ENCODE assay signal across 12 cellular contexts in the genomic region with DNA sequence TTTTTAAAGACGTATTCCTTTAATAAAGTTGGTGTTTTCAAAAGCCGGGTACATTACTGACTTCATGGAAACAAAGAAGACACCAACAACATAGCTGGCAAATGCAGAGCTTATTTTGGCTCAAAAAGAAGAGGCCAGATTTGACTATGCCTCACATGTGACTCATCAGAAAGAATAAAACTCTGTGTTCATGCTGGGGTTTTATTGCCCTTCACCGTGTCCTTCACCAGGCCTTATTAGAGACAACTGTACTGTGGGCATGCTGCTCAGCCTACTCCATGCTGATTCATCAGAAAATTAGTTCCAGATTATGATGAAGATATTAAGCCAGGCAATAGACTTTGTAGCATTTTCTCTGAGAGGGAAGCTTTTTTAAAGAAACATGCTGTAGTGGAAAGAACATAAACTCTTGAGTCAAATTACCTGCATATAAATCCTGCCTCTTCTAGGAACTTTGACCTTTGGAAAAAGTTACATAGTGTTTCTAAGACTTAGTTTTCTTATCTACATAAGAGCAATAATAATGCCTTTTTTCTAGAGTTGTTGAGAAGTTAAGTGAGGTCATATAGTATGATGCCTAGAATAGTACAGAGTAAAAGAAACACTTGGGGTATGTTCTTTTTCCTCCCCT.
DNase-seq lines count a peak whose midpoint lies in the region; ATAC-seq, FAIRE-seq and TF ChIP-seq lines count a peak whose summit lies in the region.
"Had no signal": no experiment of that assay in that cellular context is flagged by ENCODE, and none has a peak within 500 bp of the region (broad histone marks: within the 10 kb centered on the region; RNA-seq: fewer than 3 reads in every experiment).

No MANE protein-coding gene starts in this region.

- TF ChIP-seq EP300 in gastroesophageal sphincter (IDR thresholded peaks at IDR 0.05) = no peak

- H3K36me3 ChIP-seq in adrenal gland (replicated peaks in 1 of 2) (no peaks in the 10 kb centered on the region), gastroesophageal sphincter (peaks cover 0 to 4% of the 10 kb centered on the region in 2 donors), small intestine (ENCODE audit: control insufficient read depth in 2 of 2, insufficient read depth in 2 of 2, low read length in 2 of 2) (no peaks in the 10 kb centered on the region), HAP-1 (replicated peaks) (no peaks in the 10 kb centered on the region; the same call in 1 of the 2 replicates)

- no peak for FAIRE-seq in small intestine (lab: Jason Lieb, UNC)

- H3K27me3 ChIP-seq in adrenal gland = no peaks in the 10 kb centered on the region
- H3K27me3 ChIP-seq in gastroesophageal sphincter = no peaks in the 10 kb centered on the region
- H3K27me3 ChIP-seq in small intestine (ENCODE audit: control insufficient read depth in 2 of 2, insufficient read depth in 2 of 2, low read length in 2 of 2) = no peaks in the 10 kb centered on the region
- no peaks in the 10 kb centered on the region for H3K27me3 ChIP-seq in HAP-1 (ENCODE audit: low read depth)

- peak overlapping the region in 2 of 5 donors; percentile 69 to 76 for H3K27ac ChIP-seq in adrenal gland
- peak overlapping the region in 3 of 4 donors; percentile 23 to 60 (median 60) for H3K27ac ChIP-seq in gastroesophageal sphincter
- no peak overlapping the region for H3K27ac ChIP-seq in small intestine (ENCODE audit: low read depth in 1 of 2, low read length in 1 of 2)

- no peaks in the 10 kb centered on the region for H3K9me3 ChIP-seq in adrenal gland (replicated peaks in 1 of 3)
- H3K9me3 ChIP-seq in gastroesophageal sphincter = no peaks in the 10 kb centered on the region
- no peaks in the 10 kb centered on the region for H3K9me3 ChIP-seq in small intestine (ENCODE audit: control insufficient read depth, low read depth)
- no peaks in the 10 kb centered on the region for H3K9me3 ChIP-seq in HAP-1

- WGBS in adrenal gland, 4 donors = 27 to 32% (median 30%) methylated on average over 3 of the region's 3 CpGs
- 15 to 28% methylated on average over 3 of the region's 3 CpGs for WGBS in gastroesophageal sphincter (ENCODE audit: low coverage in 1 of 2), 2 donors
- 23 to 50% (median 46%) methylated on average over 3 of the region's 3 CpGs for WGBS in small intestine, 3 donors

- in situ Hi-C loops in HAP-1 (cut with MboI; ENCODE audit: low sequenced_read_pairs) = no loop called here

- ATAC-seq in gastroesophageal sphincter = peak; percentile 48
- ATAC-seq in HG02798 (IDR thresholded peaks at IDR 0.05; ENCODE audit: poor library complexity, unreplicated experiment) = no peak

- H3K4me3 ChIP-seq in adrenal gland = no peak overlapping the region
- no peak overlapping the region for H3K4me3 ChIP-seq in gastroesophageal sphincter
- H3K4me3 ChIP-seq in small intestine (ENCODE audit: low read depth in 1 of 2, low read length in 2 of 2) = no peak overlapping the region
- H3K4me3 ChIP-seq in HAP-1 = no peak overlapping the region

- DNase-seq in HCEC 1CT (peak; percentile 95), adrenal gland (peak; percentile 61 to 85 (median 65)), small intestine (peak; percentile 50), NCI-H187 (lab: John Stamatoyannopoulos, UW) (no peak), HAP-1 (ENCODE audit: low spot score in 2 of 2) (no peak)
- DNase-seq in effector CD8-positive, alpha-beta T cell (lab: John Stamatoyannopoulos, UW) = no peak
- DNase-seq: activated gamma-delta T cell, glutamatergic neuron, NCI-H2029 treated with DMSO at 0.1 percent for 48 hours, T-helper 2 cell had no signal

- intact Hi-C loops in adrenal gland (cut with DNase I) = no loop called here

- no peak for TF ChIP-seq CTCF in adrenal gland (IDR thresholded peaks at IDR 0.05)
- no peak for TF ChIP-seq CTCF in gastroesophageal sphincter (IDR thresholded peaks at IDR 0.05)

- no peak for TF ChIP-seq POLR2A in adrenal gland (IDR thresholded peaks at IDR 0.05)
- no peak for TF ChIP-seq POLR2A in gastroesophageal sphincter (IDR thresholded peaks at IDR 0.05)

- peaks cover 4 to 9% of the 10 kb centered on the region in 2 donors for H3K4me1 ChIP-seq in adrenal gland (replicated peaks in 1 of 2)
- peaks cover 8 to 52% (median 9%) of the 10 kb centered on the region in 3 donors for H3K4me1 ChIP-seq in gastroesophageal sphincter
- peaks cover 2% of the 10 kb centered on the region in 2 donors for H3K4me1 ChIP-seq in small intestine (ENCODE audit: control insufficient read depth in 2 of 2, insufficient read depth in 1 of 2, low read depth in 1 of 2, low read length in 1 of 2)
- no peaks in the 10 kb centered on the region for H3K4me1 ChIP-seq in HAP-1

Comparison
In these comparisons a context has a peak if more than half of its experiments do, and no peak if none do; other contexts are left out.
1. DNase-seq: peak in HCEC 1CT (single experiment), adrenal gland (7 of 7) and small intestine (single experiment); none in NCI-H187 (0 of 2), effector CD8-positive, alpha-beta T cell (single experiment) and HAP-1 (0 of 2).
2. H3K27ac ChIP-seq: peak in gastroesophageal sphincter (3 of 4); none in small intestine (0 of 2).